In genomic region chr9:21535396-21535795, GRCh38 we compare ENCODE assay signal across 32 cellular contexts. TPM values are rescaled to one million over a fixed set of nuclear protein-coding genes. Genes with fewer than 3 reads are reported as not detected.
"Had no signal": no experiment of that assay in that cellular context is flagged by ENCODE, and none has a peak within 500 bp of the region (broad histone marks: within the 10 kb centered on the region; RNA-seq: fewer than 3 reads in every experiment).

No MANE protein-coding gene starts in this region.

- H3K27me3 ChIP-seq: brain microvascular endothelial cell, SJCRH30 had no signal

- H3K36me3 ChIP-seq: brain microvascular endothelial cell, SJCRH30, WERI-Rb-1 had no signal

- H3K4me1 ChIP-seq: SJCRH30 had no signal

- H3K27ac ChIP-seq: brain microvascular endothelial cell, SJCRH30, SK-N-MC, WERI-Rb-1 had no signal

- ATAC-seq: activated CD8-positive, alpha-beta memory T cell treated with anti-CD3 and anti-CD28 coated beads, Interleukin-2, amount 10 ng/mL, durations not matched to agents 7 days and 5 days; activated naive CD8-positive, alpha-beta T cell treated with anti-CD3 and anti-CD28 coated beads, Interleukin-2, amount 50 U/mL, for 24 hours; PC-3 had no signal

- FAIRE-seq: RCC 7860 had no signal

- H3K9me3 ChIP-seq: SJCRH30 had no signal

- DNase-seq: activated CD4-positive, alpha-beta memory T cell treated with anti-CD3 and anti-CD28 coated beads, Interleukin-2, amount 10 ng/mL, durations not matched to agents 7 days and 5 days; activated CD4-positive, alpha-beta T cell treated with anti-CD3 and anti-CD28 coated beads for 1 hour; activated CD4-positive, alpha-beta T cell treated with anti-CD3 and anti-CD28 coated beads for 48 hours; activated CD4-positive, CD25-positive, alpha-beta regulatory T cell; activated CD8-positive, alpha-beta memory T cell treated with anti-CD3 and anti-CD28 coated beads for 24 hours; activated CD8-positive, alpha-beta memory T cell treated with anti-CD3 and anti-CD28 coated beads, Interleukin-2, amount 10 ng/mL, durations not matched to agents 7 days and 5 days; activated CD8-positive, alpha-beta memory T cell treated with anti-CD3 and anti-CD28 coated beads, Interleukin-2, amount 50 U/mL, for 48 hours; activated effector memory CD4-positive, alpha-beta T cell treated with Interleukin-2 at 50 U/mL for 16 hours; activated naive CD4-positive, alpha-beta T cell treated with anti-CD3 and anti-CD28 coated beads, Interleukin-2, amount 10 ng/mL, durations not matched to agents 7 days and 5 days; activated naive CD8-positive, alpha-beta T cell treated with anti-CD3 and anti-CD28 coated beads, Interleukin-2, amount 50 U/mL, for 24 hours; activated T-cell treated with anti-CD3 and anti-CD28 coated beads, Interleukin-2, amount 50 U/mL, for 48 hours; anterior cingulate cortex; brain microvascular endothelial cell; central memory CD4-positive, alpha-beta T cell; MM.1S; MV-4-11; NCI-H1092; NCI-H1436 treated with DMSO at 0.1 percent for 48 hours; NCI-H1694 treated with DMSO at 0.1 percent for 48 hours; NCI-H2029; NCI-H345; NCI-H524 treated with DMSO at 0.1 percent for 48 hours; PC-3; SHP77; SJCRH30; T1000; WERI-Rb-1 had no signal

- H3K4me3 ChIP-seq: SJCRH30, SK-N-MC had no signal

RNA-seq across cellular contexts. Expression of gene IFNE, which starts 53.3 kb away (rescaled TPM):
- total RNA-seq: activated CD4-positive, alpha-beta memory T cell treated with anti-CD3 and anti-CD28 coated beads, Interleukin-2, amount 10 ng/mL, durations not matched to agents 7 days and 5 days; activated CD8-positive, alpha-beta memory T cell treated with anti-CD3 and anti-CD28 coated beads, Interleukin-2, amount 10 ng/mL, durations not matched to agents 7 days and 5 days; cerebellum; SJCRH30; T-helper 1 cell treated with Interleukin-12 subunit alpha and Interleukin-12 subunit beta and Interleukin-4 antibody, amounts not matched to agents 30 ng/mL and 1 ng/mL, for 36 hours; T-helper 2 cell treated with Interferon-gamma antibody and Interleukin-4, amounts not matched to agents 100 ng/mL and 5 ng/mL, for 36 hours had no signal
